Comparison of ENCODE assay signal across 1 cellular context in the genomic region with DNA sequence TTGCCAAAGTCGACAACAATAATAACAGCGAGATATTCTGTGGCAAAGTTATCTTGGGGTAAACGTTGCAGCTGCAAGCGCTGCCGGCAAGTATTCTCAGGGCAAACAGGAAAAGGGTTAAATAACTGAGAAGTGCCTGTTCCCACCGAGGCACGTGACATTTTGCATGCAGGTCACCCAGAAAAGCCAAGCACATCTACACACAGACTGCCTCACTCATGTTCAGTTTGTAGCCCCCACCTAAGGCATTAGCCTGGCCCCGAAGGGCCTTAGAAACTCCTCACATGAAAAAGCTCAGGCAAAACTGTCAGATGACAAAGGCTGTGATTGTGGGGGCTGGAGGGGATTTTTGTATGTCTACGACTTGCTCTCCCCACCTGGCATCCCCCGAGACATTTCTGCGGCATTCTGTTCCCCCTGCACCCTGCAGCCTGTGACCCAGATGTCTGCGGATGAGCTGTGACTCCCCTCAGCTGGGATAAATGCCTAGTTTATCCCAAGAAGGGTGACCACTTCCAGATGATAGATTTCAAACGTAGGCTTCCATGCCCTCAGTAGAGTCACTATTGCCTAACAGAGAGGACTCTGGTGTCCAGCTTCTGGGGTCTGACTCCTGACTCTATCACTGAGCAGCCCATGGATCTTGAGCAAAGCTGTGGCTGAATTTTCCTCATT.
TF ChIP-seq lines count a peak whose summit lies in the region.

No MANE protein-coding gene starts in this region.

TF ChIP-seq in endothelial cell of umbilical vein, 7 proteins besides CTCF, POLR2A, EP300 and RAD21:
- TF ChIP-seq MAX (IDR thresholded peaks at IDR 0.05; ENCODE audit: insufficient read depth, insufficient read length) (no peak), JUN (IDR thresholded peaks at IDR 0.05; ENCODE audit: borderline replicate concordance, insufficient read depth, insufficient read length, low read depth) (no peak), MYC (IDR thresholded peaks at IDR 0.05; ENCODE audit: low read depth, low read length) (no peak), POLR2AphosphoS5 (IDR thresholded peaks at IDR 0.05; ENCODE audit: insufficient read depth, low read depth, low read length) (no peak), FOS (IDR thresholded peaks at IDR 0.05; ENCODE audit: borderline replicate concordance, insufficient read depth, low read length) (no peak), EZH2 (IDR thresholded peaks at IDR 0.05; ENCODE audit: borderline replicate concordance, low read depth, low read length, severe bottlenecking) (no peak), GATA2 (IDR thresholded peaks at IDR 0.05; ENCODE audit: insufficient read depth, insufficient read length, low read depth, low read length) (no peak)
TF ChIP-seq in endothelial cell of umbilical vein: peak in this region for 0.
